Comparison of ENCODE assay signal across 22 cellular contexts in genomic region chr4:174524242-174524641, GRCh38. TPM values are rescaled to one million over a fixed set of nuclear protein-coding genes. Genes with fewer than 3 reads are reported as not detected.
DNase-seq lines count a peak whose midpoint lies in the region; ATAC-seq and TF ChIP-seq lines count a peak whose summit lies in the region.
"Had no signal": no experiment of that assay in that cellular context is flagged by ENCODE, and none has a peak within 500 bp of the region (broad histone marks: within the 10 kb centered on the region; RNA-seq: fewer than 3 reads in every experiment).

No MANE protein-coding gene starts in this region.

- no peaks in the 10 kb centered on the region for H3K27me3 ChIP-seq in Peyer's patch
- peaks cover 0 to 6% (median 0%) of the 10 kb centered on the region in 4 donors for H3K27me3 ChIP-seq in esophagus squamous epithelium
- peaks cover 26% of the 10 kb centered on the region for H3K27me3 ChIP-seq in osteoblast (ENCODE audit: insufficient read depth, low read length)
- H3K27me3 ChIP-seq in ascending aorta: no peaks in the 10 kb centered on the region
- H3K27me3 ChIP-seq: testis had no signal

- ATAC-seq in GM21360 (IDR thresholded peaks at IDR 0.05; ENCODE audit: unreplicated experiment): no peak
- ATAC-seq in GM19023 (IDR thresholded peaks at IDR 0.05; ENCODE audit: unreplicated experiment): no peak
- ATAC-seq: activated CD8-positive, alpha-beta T cell treated with anti-CD3 and anti-CD28 coated beads for 36 hours; effector memory CD8-positive, alpha-beta T cell; right cardiac atrium; WTC11 had no signal

- H3K36me3 ChIP-seq in Peyer's patch (no peaks in the 10 kb centered on the region), esophagus squamous epithelium (no peaks in the 10 kb centered on the region), osteoblast (ENCODE audit: insufficient read depth, low read length) (no peaks in the 10 kb centered on the region), ascending aorta (no peaks in the 10 kb centered on the region)
- H3K36me3 ChIP-seq: left ventricle myocardium inferior, SJSA1 had no signal

- peak in 1 of 2 donors; percentile 49 for TF ChIP-seq POLR2A in Peyer's patch (IDR thresholded peaks at IDR 0.05)
- no peak for TF ChIP-seq POLR2A in esophagus squamous epithelium (IDR thresholded peaks at IDR 0.05)

- H3K79me2 ChIP-seq in osteoblast (ENCODE audit: insufficient read depth, low read length): no peaks in the 10 kb centered on the region

- peak overlapping the region in 2 of 4 donors; percentile 84 to 95 for H3K27ac ChIP-seq in Peyer's patch
- H3K27ac ChIP-seq in esophagus squamous epithelium: peak overlapping the region in 3 of 4 donors; percentile 84 to 91 (median 90)
- H3K27ac ChIP-seq in osteoblast (ENCODE audit: low read depth, low read length): no peak overlapping the region
- H3K27ac ChIP-seq in ascending aorta: no peak overlapping the region
- H3K27ac ChIP-seq: left ventricle myocardium inferior, SJSA1, testis had no signal

- WGBS in esophagus squamous epithelium, 2 donors: 45 to 46% methylated on average over 4 of the region's 4 CpGs

- intact Hi-C loops in esophagus squamous epithelium (cut with DNase I): no loop called here
- intact Hi-C loops in ascending aorta (cut with DNase I): no loop called here

- H3K4me1 ChIP-seq in Peyer's patch (no peaks in the 10 kb centered on the region), esophagus squamous epithelium (peaks cover 3 to 50% (median 7%) of the 10 kb centered on the region in 3 donors), osteoblast (ENCODE audit: insufficient read depth, low read length) (peaks cover 4% of the 10 kb centered on the region), ascending aorta (peaks cover 0 to 5% of the 10 kb centered on the region in 2 donors)
- H3K4me1 ChIP-seq: testis had no signal

- no peak overlapping the region for H3K4me2 ChIP-seq in osteoblast (ENCODE audit: insufficient read depth, low read length)

- no peaks in the 10 kb centered on the region for H3K9me3 ChIP-seq in Peyer's patch
- no peaks in the 10 kb centered on the region for H3K9me3 ChIP-seq in esophagus squamous epithelium
- no peaks in the 10 kb centered on the region for H3K9me3 ChIP-seq in osteoblast (ENCODE audit: low read depth, low read length)
- no peaks in the 10 kb centered on the region for H3K9me3 ChIP-seq in ascending aorta
- H3K9me3 ChIP-seq: left ventricle myocardium inferior, SJSA1, testis had no signal

- H2AFZ ChIP-seq in osteoblast (ENCODE audit: low read length): no peak overlapping the region

- DNase-seq in CMK (ENCODE audit: low read depth) (peak; percentile 17), Peyer's patch (peak in 2 of 3 donors; percentile 68 to 82), esophagus squamous epithelium (lab: John Stamatoyannopoulos, UW) (no peak), osteoblast (ENCODE audit: insufficient read length, low spot score, missing footprints) (peak; percentile 61), Kasumi-1 (lab: John Stamatoyannopoulos, UW) (no peak), ascending aorta (ENCODE audit: low spot score in 2 of 2) (no peak)
- DNase-seq: activated CD8-positive, alpha-beta T cell treated with anti-CD3 and anti-CD28 coated beads for 36 hours; activated naive CD4-positive, alpha-beta T cell; aorta; CD4-positive, alpha-beta memory T cell; effector memory CD8-positive, alpha-beta T cell; H7; left ventricle myocardium inferior; NCI-H187; NCI-H82; right cardiac atrium; testis had no signal

- H4K20me1 ChIP-seq in osteoblast (ENCODE audit: insufficient read depth, low read length): no peaks in the 10 kb centered on the region

- H3K4me3 ChIP-seq in Peyer's patch (peak overlapping the region in 2 of 4 donors; percentile 64 to 70), esophagus squamous epithelium (peak overlapping the region in 1 of 4 donors; percentile 63), osteoblast (ENCODE audit: insufficient read depth, low read length) (no peak overlapping the region), ascending aorta (no peak overlapping the region)
- H3K4me3 ChIP-seq: left ventricle myocardium inferior, SJSA1, testis had no signal

- peak in 1 of 6 experiments; percentile 11 for TF ChIP-seq CTCF in Peyer's patch (IDR thresholded peaks at IDR 0.05)
- TF ChIP-seq CTCF in esophagus squamous epithelium (IDR thresholded peaks at IDR 0.05): no peak
- TF ChIP-seq CTCF in osteoblast (IDR thresholded peaks at IDR 0.05; ENCODE audit: extremely low read depth, low read depth, low read length): no peak
- TF ChIP-seq CTCF in ascending aorta (IDR thresholded peaks at IDR 0.05): no peak

RNA-seq across cellular contexts. Expression of gene HPGD, which starts 2.0 kb away (rescaled TPM):
- total RNA-seq in Peyer's patch: 100 to 1,000 TPM in 3 of 4 donors, 10 to 100 TPM in 1; 38.0 to 290 (median 208) TPM
- total RNA-seq in esophagus squamous epithelium: 100 to 1,000 TPM in 1 of 4 donors, 10 to 100 TPM in 3; 23.0 to 179 (median 45.4) TPM
- total RNA-seq in osteoblast: under 0.01 TPM in 1 of 2 replicates, not detected in the other
- 4.2 TPM for total RNA-seq in ascending aorta
- total RNA-seq: osteocyte had no signal

Comparison
In these comparisons a context has a peak if more than half of its experiments do, and no peak if none do; other contexts are left out.
1. DNase-seq: peak in CMK (single experiment), Peyer's patch (2 of 3) and osteoblast (single experiment); none in esophagus squamous epithelium (single experiment), Kasumi-1 (0 of 2) and ascending aorta (0 of 2).
2. H3K27ac ChIP-seq: peak in esophagus squamous epithelium (3 of 4); none in osteoblast (single experiment) and ascending aorta (0 of 2).